ENCODE assay signal across 11 cellular contexts in genomic region chr10:86918022-86918471, GRCh38. TPM values are rescaled to one million over a fixed set of nuclear protein-coding genes. Genes with fewer than 3 reads are reported as not detected.
DNase-seq lines count a peak whose midpoint lies in the region; ATAC-seq, FAIRE-seq and TF ChIP-seq lines count a peak whose summit lies in the region.
"Had no signal": no experiment of that assay in that cellular context is flagged by ENCODE, and none has a peak within 500 bp of the region (broad histone marks: within the 10 kb centered on the region; RNA-seq: fewer than 3 reads in every experiment).

No MANE protein-coding gene starts in this region.

- TF ChIP-seq POLR2A in H54 (IDR thresholded peaks at IDR 0.05; ENCODE audit: low read depth, low read length), result no peak

- no peak for TF ChIP-seq CTCF in fibroblast of lung (conservative IDR thresholded peaks at IDR 0.05 in 1 of 2, IDR thresholded peaks at IDR 0.05 in 1 of 2; ENCODE audit: low read depth in 1 of 2, low read length in 2 of 2)

- H3K4me1 Mint-ChIP-seq in naive thymus-derived CD4-positive, alpha-beta T cell, result no peaks in the 10 kb centered on the region

- no peak overlapping the region for H3K4me2 ChIP-seq in fibroblast of lung (ENCODE audit: extremely low read depth, insufficient read depth, low read length)

- CTCF ChIA-PET in naive thymus-derived CD4-positive, alpha-beta T cell (lab: Charles Lee), result no interaction called here

- H3K27me3 Mint-ChIP-seq in naive thymus-derived CD4-positive, alpha-beta T cell, result no peaks in the 10 kb centered on the region
- H3K27me3 Mint-ChIP-seq: activated T-cell treated with anti-CD3 and anti-CD28 coated beads, Interleukin-2, amount 50 U/mL, for 24 hours had no signal

- H3K4me1 ChIP-seq in fibroblast of lung (ENCODE audit: control insufficient read depth, extremely low read depth, insufficient read depth, low read length), result no peaks in the 10 kb centered on the region
- peaks cover 5 to 8% (median 5%) of the 10 kb centered on the region in 3 donors for H3K4me1 ChIP-seq in skeletal muscle tissue (ENCODE audit: control insufficient read depth in 3 of 3, insufficient read depth in 3 of 3, low read length in 3 of 3)
- no peaks in the 10 kb centered on the region for H3K4me1 ChIP-seq in naive thymus-derived CD4-positive, alpha-beta T cell (ENCODE audit: control insufficient read depth in 2 of 2, insufficient read depth in 2 of 2, low read length in 2 of 2)

- H3K36me3 ChIP-seq in fibroblast of lung (ENCODE audit: control insufficient read depth, insufficient read depth, low read length), result peaks cover 9% of the 10 kb centered on the region
- peaks cover 26 to 40% (median 40%) of the 10 kb centered on the region in 3 donors for H3K36me3 ChIP-seq in skeletal muscle tissue (ENCODE audit: control insufficient read depth in 3 of 3, insufficient read depth in 3 of 3, low read length in 3 of 3)
- no peaks in the 10 kb centered on the region for H3K36me3 ChIP-seq in naive thymus-derived CD4-positive, alpha-beta T cell (ENCODE audit: control insufficient read depth in 2 of 3, insufficient read depth in 3 of 3, low read length in 3 of 3)

- H3K27me3 ChIP-seq in fibroblast of lung (ENCODE audit: control insufficient read depth, insufficient read depth, low read length), result no peaks in the 10 kb centered on the region
- no peaks in the 10 kb centered on the region for H3K27me3 ChIP-seq in skeletal muscle tissue (ENCODE audit: control insufficient read depth in 3 of 3, insufficient read depth in 3 of 3, low read length in 3 of 3)
- H3K27me3 ChIP-seq in naive thymus-derived CD4-positive, alpha-beta T cell (ENCODE audit: control insufficient read depth in 2 of 2, insufficient read depth in 2 of 2, low read length in 2 of 2), result no peaks in the 10 kb centered on the region
- H3K27me3 ChIP-seq: body of pancreas had no signal

- H3K9ac ChIP-seq in fibroblast of lung (ENCODE audit: insufficient read depth, low read length), result no peak overlapping the region
- H3K9ac ChIP-seq in skeletal muscle tissue (ENCODE audit: low read depth in 1 of 3, low read length in 3 of 3), result no peak overlapping the region

- H3K79me2 ChIP-seq in fibroblast of lung (ENCODE audit: control insufficient read depth, insufficient read depth, low read length), result no peaks in the 10 kb centered on the region

- H2AFZ ChIP-seq in fibroblast of lung (ENCODE audit: low read length), result no peak overlapping the region

- POLR2A ChIA-PET in naive thymus-derived CD4-positive, alpha-beta T cell (lab: Charles Lee), result no interaction called here

- ATAC-seq in naive thymus-derived CD4-positive, alpha-beta T cell, result no peak
- ATAC-seq: body of pancreas had no signal

- H3K27ac ChIP-seq in fibroblast of lung (ENCODE audit: insufficient read depth, low read length) (no peak overlapping the region), skeletal muscle tissue (ENCODE audit: low read depth, low read length) (peak overlapping the region; percentile 59)
- H3K27ac ChIP-seq in naive thymus-derived CD4-positive, alpha-beta T cell (ENCODE audit: low read depth, low read length), result no peak overlapping the region
- H3K27ac ChIP-seq: body of pancreas had no signal

- no peak overlapping the region for H3K4me3 Mint-ChIP-seq in naive thymus-derived CD4-positive, alpha-beta T cell
- H3K4me3 Mint-ChIP-seq: activated T-cell treated with anti-CD3 and anti-CD28 coated beads, Interleukin-2, amount 50 U/mL, for 24 hours had no signal

- no peak overlapping the region for H3K27ac Mint-ChIP-seq in naive thymus-derived CD4-positive, alpha-beta T cell
- H3K27ac Mint-ChIP-seq: activated T-cell treated with anti-CD3 and anti-CD28 coated beads, Interleukin-2, amount 50 U/mL, for 24 hours had no signal

- FAIRE-seq in H54 (lab: Jason Lieb, UNC), result peak; percentile 60

- DNase-seq in H54 (ENCODE audit: insufficient read length, low spot score) (no peak), SW480 (ENCODE audit: low spot score) (peak; percentile 42), fibroblast of lung (ENCODE audit: low read depth in 2 of 2) (peak; percentile 66 to 68), DMS 273 treated with DMSO at 0.1 percent for 48 hours (lab: John Stamatoyannopoulos, UW) (no peak)
- no peak for DNase-seq in naive thymus-derived CD4-positive, alpha-beta T cell
- no peak for DNase-seq in stimulated activated naive CD4-positive, alpha-beta T cell treated with Interleukin-2 at 50 U/mL for 16 hours (lab: John Stamatoyannopoulos, UW)
- DNase-seq: activated T-cell treated with anti-CD3 and anti-CD28 coated beads, Interleukin-2, amount 50 U/mL, for 24 hours; body of pancreas; midbrain; NCI-H2081 treated with DMSO at 0.1 percent for 48 hours had no signal

- no peaks in the 10 kb centered on the region for H3K9me3 Mint-ChIP-seq in naive thymus-derived CD4-positive, alpha-beta T cell
- H3K9me3 Mint-ChIP-seq: activated T-cell treated with anti-CD3 and anti-CD28 coated beads, Interleukin-2, amount 50 U/mL, for 24 hours had no signal

- H3K9me3 ChIP-seq in fibroblast of lung (ENCODE audit: control insufficient read depth, insufficient read depth, low read depth, low read length) (no peaks in the 10 kb centered on the region), skeletal muscle tissue (ENCODE audit: control insufficient read depth in 3 of 3, low read length in 3 of 3) (no peaks in the 10 kb centered on the region)
- H3K9me3 ChIP-seq in naive thymus-derived CD4-positive, alpha-beta T cell (ENCODE audit: control insufficient read depth in 2 of 3, low read length in 3 of 3), result no peaks in the 10 kb centered on the region
- H3K9me3 ChIP-seq: body of pancreas had no signal

- H3K36me3 Mint-ChIP-seq in naive thymus-derived CD4-positive, alpha-beta T cell, result peaks cover 0 to 22% (median 14%) of the 10 kb centered on the region in 5 donors

- intact Hi-C loops in naive thymus-derived CD4-positive, alpha-beta T cell (cut with micrococcal nuclease), result no loop called here

- no peaks in the 10 kb centered on the region for H4K20me1 ChIP-seq in fibroblast of lung (ENCODE audit: control insufficient read depth, extremely low read depth, insufficient read depth, low read length)

- H3K4me3 ChIP-seq in fibroblast of lung (replicated peaks in 1 of 4; ENCODE audit: control extremely low read depth in 1 of 4, insufficient read depth in 1 of 4, low read depth in 3 of 4, low read length in 4 of 4) (no peak overlapping the region), skeletal muscle tissue (ENCODE audit: low read length in 3 of 3) (no peak overlapping the region)
- H3K4me3 ChIP-seq in naive thymus-derived CD4-positive, alpha-beta T cell (ENCODE audit: low read length), result no peak overlapping the region
- H3K4me3 ChIP-seq: body of pancreas had no signal

RNA-seq across cellular contexts. Expression of gene MMRN2, which starts 39.4 kb away (rescaled TPM):
- total RNA-seq in fibroblast of lung (0.77 and 2.1 TPM in 2 replicates), skeletal muscle tissue (25.6 TPM)
- polyA plus RNA-seq in fibroblast of lung, result 1.5 and 2.2 TPM in 2 replicates
- 1.0 and 1.3 TPM in 2 replicates for polyA plus RNA-seq in fibroblast of lung (2012)
- polyA minus RNA-seq in fibroblast of lung (ENCODE audit: low replicate concordance), result 3.2 TPM in 1 of 2 replicates, not detected in the other
- under 1 TPM in 2 of 5 experiments, not detected in 3; 0.50 to 0.86 TPM for total RNA-seq in naive thymus-derived CD4-positive, alpha-beta T cell
- polyA plus RNA-seq in naive thymus-derived CD4-positive, alpha-beta T cell, result under 1 TPM; 0.18 to 0.34 TPM

RNA-seq across cellular contexts. Expression of gene SNCG, which starts 40.4 kb away (rescaled TPM):
- total RNA-seq in fibroblast of lung, result 8.7 and 21.3 TPM in 2 replicates
- 34.4 and 47.4 TPM in 2 replicates for polyA plus RNA-seq in fibroblast of lung
- 39.0 and 53.0 TPM in 2 replicates for polyA plus RNA-seq in fibroblast of lung (2012)
- polyA minus RNA-seq in fibroblast of lung (ENCODE audit: low replicate concordance), result 3.5 and 11.5 TPM in 2 replicates
- total RNA-seq in skeletal muscle tissue, result 4.2 TPM
- total RNA-seq in naive thymus-derived CD4-positive, alpha-beta T cell, result under 1 TPM in 1 of 5 experiments, not detected in 4; 0.45 TPM
- polyA plus RNA-seq in naive thymus-derived CD4-positive, alpha-beta T cell, result not detected

RNA-seq across cellular contexts. Expression of gene ADIRF, which starts 50.2 kb away (rescaled TPM):
- total RNA-seq in fibroblast of lung, result 119 and 142 TPM in 2 replicates
- 39.4 and 172 TPM in 2 replicates for polyA plus RNA-seq in fibroblast of lung
- 116 and 410 TPM in 2 replicates for polyA plus RNA-seq in fibroblast of lung (2012)
- 10.4 and 22.0 TPM in 2 replicates for polyA minus RNA-seq in fibroblast of lung (ENCODE audit: low replicate concordance)
- 11.5 TPM for total RNA-seq in skeletal muscle tissue
- total RNA-seq in naive thymus-derived CD4-positive, alpha-beta T cell, result under 1 TPM in 1 of 5 experiments, not detected in 4; 0.56 TPM
- polyA plus RNA-seq in naive thymus-derived CD4-positive, alpha-beta T cell, result under 1 TPM in 1 of 2 donors, not detected in 1; 0.64 TPM

Comparison
In these comparisons a context has a peak if more than half of its experiments do, and no peak if none do; other contexts are left out.
1. DNase-seq: peak in SW480 (single experiment) and fibroblast of lung (2 of 2); none in H54 (single experiment), DMS 273 treated with DMSO at 0.1 percent for 48 hours (single experiment), naive thymus-derived CD4-positive, alpha-beta T cell (0 of 9) and stimulated activated naive CD4-positive, alpha-beta T cell treated with Interleukin-2 at 50 U/mL for 16 hours (single experiment).